ENCODE assay signal across 8 cellular contexts in genomic region chr20:25718896-25719809, GRCh38. TPM values are rescaled to one million over a fixed set of nuclear protein-coding genes. Genes with fewer than 3 reads are reported as not detected.
DNase-seq lines count a peak whose midpoint lies in the region; ATAC-seq and TF ChIP-seq lines count a peak whose summit lies in the region.
"Not testable (repeated sequence)": the region's sequence is repeated elsewhere in the genome, so short reads cannot be mapped to it uniquely, and the experiment has no call there.

No MANE protein-coding gene starts in this region.

- H3K9me3 ChIP-seq in CD4-positive, alpha-beta memory T cell (ENCODE audit: control insufficient read depth in 1 of 2, low read length in 2 of 2), result not testable (repeated sequence)

- not testable (repeated sequence) for TF ChIP-seq CTCF in WTC11 (IDR thresholded peaks at IDR 0.05)

- H3K27me3 ChIP-seq in CD4-positive, alpha-beta memory T cell (ENCODE audit: insufficient read depth, low read length), result not testable (repeated sequence)

- H3K27me3 Mint-ChIP-seq in CD4-positive, alpha-beta memory T cell; WTC11 (ENCODE audit: low read depth); activated T-helper 2 cell treated with anti-CD3 and anti-CD28 coated beads, Interferon-gamma antibody, Interleukin-2, Interleukin-4, amounts not matched to agents 10 μg/mL and 5 μg/mL and 100 μg/mL, durations not matched to agents 14 hours and 24 hours and 36 hours (ENCODE audit: low read depth): not testable (repeated sequence)

- H3K4me1 Mint-ChIP-seq in CD4-positive, alpha-beta memory T cell, result peaks cover 7 to 31% (median 22%) of the 10 kb centered on the region in 4 donors
- peaks cover 20% of the 10 kb centered on the region for H3K4me1 Mint-ChIP-seq in WTC11
- H3K4me1 Mint-ChIP-seq in activated T-helper 2 cell treated with anti-CD3 and anti-CD28 coated beads, Interferon-gamma antibody, Interleukin-2, Interleukin-4, amounts not matched to agents 10 μg/mL and 5 μg/mL and 100 μg/mL, durations not matched to agents 14 hours and 24 hours and 36 hours (ENCODE audit: low read depth), result peaks cover 13% of the 10 kb centered on the region

- H3K4me3 Mint-ChIP-seq in CD4-positive, alpha-beta memory T cell, result peak overlapping the region; percentile 17 to 87 (median 67)
- peak overlapping the region; percentile 50 for H3K4me3 Mint-ChIP-seq in WTC11
- peak overlapping the region; percentile 22 for H3K4me3 Mint-ChIP-seq in activated T-helper 2 cell treated with anti-CD3 and anti-CD28 coated beads, Interferon-gamma antibody, Interleukin-2, Interleukin-4, amounts not matched to agents 10 μg/mL and 5 μg/mL and 100 μg/mL, durations not matched to agents 14 hours and 24 hours and 36 hours (ENCODE audit: low read depth)

- not testable (repeated sequence) for ATAC-seq in WTC11, left colon

- H3K4me1 ChIP-seq in CD4-positive, alpha-beta memory T cell (ENCODE audit: insufficient read depth, low read length), result peaks cover 21% of the 10 kb centered on the region

- peaks cover 2 to 71% (median 44%) of the 10 kb centered on the region in 8 donors for H3K9me3 Mint-ChIP-seq in CD4-positive, alpha-beta memory T cell
- peaks cover 26% of the 10 kb centered on the region for H3K9me3 Mint-ChIP-seq in WTC11
- peaks cover 22% of the 10 kb centered on the region for H3K9me3 Mint-ChIP-seq in activated T-helper 2 cell treated with anti-CD3 and anti-CD28 coated beads, Interferon-gamma antibody, Interleukin-2, Interleukin-4, amounts not matched to agents 10 μg/mL and 5 μg/mL and 100 μg/mL, durations not matched to agents 14 hours and 24 hours and 36 hours

- DNase-seq in CD4-positive, alpha-beta memory T cell, result peak; percentile 38 to 70 (median 55)
- peak; percentile 65 for DNase-seq in Jurkat, Clone E6-1 (ENCODE audit: low read depth, low spot score)
- DNase-seq in NCI-H526 treated with DMSO at 0.1 percent for 48 hours (lab: John Stamatoyannopoulos, UW) (peak; percentile 20), WTC11 (ENCODE audit: low spot score) (peak; percentile 68), dermis blood vessel endothelial cell (peak; percentile 11), left colon (peak; percentile 35 to 59)
- DNase-seq in activated T-helper 2 cell treated with anti-CD3 and anti-CD28 coated beads, Interferon-gamma antibody, Interleukin-2, Interleukin-4, amounts not matched to agents 10 μg/mL and 5 μg/mL and 100 μg/mL, durations not matched to agents 14 hours and 24 hours and 36 hours (ENCODE audit: low spot score), result peak; percentile 53
- DNase-seq in stimulated activated naive CD4-positive, alpha-beta T cell (lab: John Stamatoyannopoulos, UW), result peak in 4 of 6 experiments; percentile 45 to 63 (median 53)

- POLR2A ChIA-PET in CD4-positive, alpha-beta memory T cell (lab: Charles Lee; ENCODE audit: partially characterized antibody), result interaction anchor here (0.9 to 2.6 kb wide), 2 partner anchors 12 to 24 kb away, joined by 4 to 9 read pairs; no protein-coding TSS in a partner anchor
- POLR2A ChIA-PET in WTC11 (lab: Charles Lee), result not testable (repeated sequence)

- intact Hi-C loops in CD4-positive, alpha-beta memory T cell (cut with micrococcal nuclease), result loop anchor here (1.0 kb wide), 1 partner anchor 32 kb away; no protein-coding TSS in a partner anchor
- intact Hi-C loops in activated T-helper 2 cell treated with anti-CD3 and anti-CD28 coated beads, Interferon-gamma antibody, Interleukin-2, Interleukin-4, amounts not matched to agents 10 μg/mL and 5 μg/mL and 100 μg/mL, durations not matched to agents 14 hours and 24 hours and 36 hours (cut with micrococcal nuclease); left colon (cut with DNase I, micrococcal nuclease): not testable (repeated sequence)

- not testable (repeated sequence) for H3K36me3 ChIP-seq in CD4-positive, alpha-beta memory T cell (ENCODE audit: insufficient read depth, low read length)

- H3K36me3 Mint-ChIP-seq in CD4-positive, alpha-beta memory T cell, result peaks cover 34 to 40% of the 10 kb centered on the region in 2 donors
- H3K36me3 Mint-ChIP-seq in WTC11, result peaks cover 13% of the 10 kb centered on the region; the same call in 1 of the 2 replicates
- not testable (repeated sequence) for H3K36me3 Mint-ChIP-seq in activated T-helper 2 cell treated with anti-CD3 and anti-CD28 coated beads, Interferon-gamma antibody, Interleukin-2, Interleukin-4, amounts not matched to agents 10 μg/mL and 5 μg/mL and 100 μg/mL, durations not matched to agents 14 hours and 24 hours and 36 hours (ENCODE audit: low read depth)

- CTCF ChIA-PET in CD4-positive, alpha-beta memory T cell (lab: Charles Lee; ENCODE audit: partially characterized antibody); WTC11 (lab: Charles Lee): not testable (repeated sequence)

- H3K27ac Mint-ChIP-seq in CD4-positive, alpha-beta memory T cell, result peak overlapping the region; percentile 60 to 86 (median 73)
- not testable (repeated sequence) for H3K27ac Mint-ChIP-seq in WTC11; activated T-helper 2 cell treated with anti-CD3 and anti-CD28 coated beads, Interferon-gamma antibody, Interleukin-2, Interleukin-4, amounts not matched to agents 10 μg/mL and 5 μg/mL and 100 μg/mL, durations not matched to agents 14 hours and 24 hours and 36 hours

- not testable (repeated sequence) for H3K27ac ChIP-seq in CD4-positive, alpha-beta memory T cell (ENCODE audit: low read depth, low read length)

- H3K4me3 ChIP-seq in CD4-positive, alpha-beta memory T cell (ENCODE audit: low read length in 2 of 2), result not testable (repeated sequence)
- peak overlapping the region; percentile 34 for H3K4me3 ChIP-seq in Jurkat, Clone E6-1 (ENCODE audit: low read length)

TF ChIP-seq in WTC11, 78 proteins besides CTCF, POLR2A, EP300 and RAD21:
- peak; percentile 41; the same call in 1 of the 2 replicates for TF ChIP-seq GABPB1 (CRISPR knock-in tag; IDR thresholded peaks at IDR 0.05)

RNA-seq across cellular contexts. Expression of gene ZNF337, which starts 22.5 kb away (rescaled TPM):
- total RNA-seq in CD4-positive, alpha-beta memory T cell, result 10 to 100 TPM; 34.8 to 36.6 TPM
- polyA plus RNA-seq in CD4-positive, alpha-beta memory T cell, result 10 to 100 TPM in 1 of 2 donors, 1 to 10 TPM in 1; 3.3 to 19.8 TPM
- polyA plus RNA-seq in Jurkat, Clone E6-1 (2012; ENCODE audit: insufficient read depth, insufficient read length), result 11.2 TPM
- total RNA-seq in WTC11 (2021) (6.9 to 8.7 TPM (median 8.2 TPM) in 3 replicates), dermis blood vessel endothelial cell (16.6 and 19.1 TPM in 2 replicates), left colon (1 to 10 TPM; 8.0 to 8.3 TPM)
- total RNA-seq in activated T-helper 2 cell treated with anti-CD3 and anti-CD28 coated beads, Interferon-gamma antibody, Interleukin-2, Interleukin-4, amounts not matched to agents 10 μg/mL and 5 μg/mL and 100 μg/mL, durations not matched to agents 14 hours and 24 hours and 36 hours, result 12.7 and 13.3 TPM in 2 replicates

Comparison
In these comparisons a context has a peak if more than half of its experiments do, and no peak if none do; other contexts are left out.
1. DNase-seq: peak in every context shown above with its lines; median percentile 68 in WTC11; 65 in Jurkat, Clone E6-1; 55 in CD4-positive, alpha-beta memory T cell; 53 in activated T-helper 2 cell treated with anti-CD3 and anti-CD28 coated beads, Interferon-gamma antibody, Interleukin-2, Interleukin-4, amounts not matched to agents 10 μg/mL and 5 μg/mL and 100 μg/mL, durations not matched to agents 14 hours and 24 hours and 36 hours; 53 in stimulated activated naive CD4-positive, alpha-beta T cell; 47 in left colon; 20 in NCI-H526 treated with DMSO at 0.1 percent for 48 hours; 11 in dermis blood vessel endothelial cell.